12 cellular contexts compared by ENCODE assay signal in genomic region chr3:16173696-16174355, GRCh38. TPM values are rescaled to one million over a fixed set of nuclear protein-coding genes. Genes with fewer than 3 reads are reported as not detected.
DNase-seq lines count a peak whose midpoint lies in the region; ATAC-seq and TF ChIP-seq lines count a peak whose summit lies in the region.
"Had no signal": no experiment of that assay in that cellular context is flagged by ENCODE, and none has a peak within 500 bp of the region (broad histone marks: within the 10 kb centered on the region; RNA-seq: fewer than 3 reads in every experiment).

No MANE protein-coding gene starts in this region.

- H3K4me1 ChIP-seq in left lung (peaks cover 3 to 6% of the 10 kb centered on the region in 2 donors), suprapubic skin (peaks cover 19% of the 10 kb centered on the region)

- H3K9me3 Mint-ChIP-seq in brain: peaks cover 3 to 14% (median 5%) of the 10 kb centered on the region in 5 experiments
- no peaks in the 10 kb centered on the region for H3K9me3 Mint-ChIP-seq in natural killer cell treated with Interleukin-12 subunit alpha and Interleukin-12 subunit beta and Interleukin-15 and Interleukin-18, amount 100 ng/mL, for 72 hours
- H3K9me3 Mint-ChIP-seq: activated B cell treated with CpG ODN at 0.5 μM for 24 hours, natural killer cell had no signal

- H3K4me3 ChIP-seq in left lung: no peak overlapping the region
- H3K4me3 ChIP-seq in suprapubic skin: peak overlapping the region; percentile 53

- intact Hi-C loops in left lung (cut with DNase I): no loop called here

- no peaks in the 10 kb centered on the region for H3K36me3 ChIP-seq in left lung
- H3K36me3 ChIP-seq in suprapubic skin: no peaks in the 10 kb centered on the region

- peak overlapping the region in 3 of 5 experiments; percentile 2 to 72 (median 16) for H3K27ac Mint-ChIP-seq in brain
- H3K27ac Mint-ChIP-seq in natural killer cell treated with Interleukin-12 subunit alpha and Interleukin-12 subunit beta and Interleukin-15 and Interleukin-18, amount 100 ng/mL, for 72 hours: no peak overlapping the region
- H3K27ac Mint-ChIP-seq: activated B cell treated with CpG ODN at 0.5 μM for 24 hours, natural killer cell had no signal

- TF ChIP-seq POLR2A in suprapubic skin (IDR thresholded peaks at IDR 0.05): no peak

- 53% methylated on average over 4 of the region's 4 CpGs for WGBS in suprapubic skin

- DNase-seq in GM04503 (ENCODE audit: low read depth): peak; percentile 77
- DNase-seq in left lung: no peak
- no peak for DNase-seq in suprapubic skin (ENCODE audit: low spot score in 2 of 2)
- no peak for DNase-seq in stimulated activated CD8-positive, alpha-beta memory T cell treated with anti-CD3 and anti-CD28 coated beads, Interleukin-4, amount 100 ng/mL, for 48 hours
- DNase-seq in CD1c-positive myeloid dendritic cell (ENCODE audit: extremely low spot score): no peak
- no peak for DNase-seq in natural killer cell treated with Interleukin-12 subunit alpha and Interleukin-12 subunit beta and Interleukin-15 and Interleukin-18, amount 100 ng/mL, for 72 hours (ENCODE audit: low spot score)
- DNase-seq: activated B cell treated with CpG ODN at 0.5 μM for 24 hours, natural killer cell, NCI-H187, NCI-H748 treated with DMSO at 0.1 percent for 48 hours had no signal

- no peaks in the 10 kb centered on the region for H3K36me3 Mint-ChIP-seq in brain
- H3K36me3 Mint-ChIP-seq in natural killer cell treated with Interleukin-12 subunit alpha and Interleukin-12 subunit beta and Interleukin-15 and Interleukin-18, amount 100 ng/mL, for 72 hours: no peaks in the 10 kb centered on the region
- H3K36me3 Mint-ChIP-seq: natural killer cell had no signal

- TF ChIP-seq CTCF in brain (conservative IDR thresholded peaks at IDR 0.05) (no peak), left lung (IDR thresholded peaks at IDR 0.05) (no peak), suprapubic skin (IDR thresholded peaks at IDR 0.05) (no peak)

- H3K27ac ChIP-seq in left lung: peak overlapping the region; percentile 4 to 60
- H3K27ac ChIP-seq in suprapubic skin: peak overlapping the region; percentile 62

- ATAC-seq in left lung: no peak
- no peak for ATAC-seq in HG03469 (IDR thresholded peaks at IDR 0.05; ENCODE audit: unreplicated experiment)
- ATAC-seq in natural killer cell treated with Interleukin-12 subunit alpha and Interleukin-12 subunit beta and Interleukin-15 and Interleukin-18, amount 100 ng/mL, for 72 hours: no peak
- ATAC-seq: natural killer cell had no signal

- no peak overlapping the region for H3K4me3 Mint-ChIP-seq in brain
- no peak overlapping the region for H3K4me3 Mint-ChIP-seq in natural killer cell treated with Interleukin-12 subunit alpha and Interleukin-12 subunit beta and Interleukin-15 and Interleukin-18, amount 100 ng/mL, for 72 hours
- H3K4me3 Mint-ChIP-seq: activated B cell treated with CpG ODN at 0.5 μM for 24 hours, natural killer cell had no signal

- H3K27me3 ChIP-seq in left lung (peaks cover 0 to 3% of the 10 kb centered on the region in 2 donors), suprapubic skin (no peaks in the 10 kb centered on the region)

- peaks cover 44% of the 10 kb centered on the region for H3K4me1 Mint-ChIP-seq in brain
- H3K4me1 Mint-ChIP-seq in natural killer cell treated with Interleukin-12 subunit alpha and Interleukin-12 subunit beta and Interleukin-15 and Interleukin-18, amount 100 ng/mL, for 72 hours (ENCODE audit: low read depth in 2 of 2): peaks cover 7 to 10% of the 10 kb centered on the region in 2 donors

- no peak for TF ChIP-seq EP300 in suprapubic skin (IDR thresholded peaks at IDR 0.05)

- H3K9me3 ChIP-seq in left lung (peaks cover 0 to 3% of the 10 kb centered on the region in 2 donors), suprapubic skin (no peaks in the 10 kb centered on the region)

- H3K27me3 Mint-ChIP-seq in brain: peaks cover 4% of the 10 kb centered on the region
- peaks cover 14 to 42% of the 10 kb centered on the region in 2 donors for H3K27me3 Mint-ChIP-seq in natural killer cell treated with Interleukin-12 subunit alpha and Interleukin-12 subunit beta and Interleukin-15 and Interleukin-18, amount 100 ng/mL, for 72 hours

RNA-seq across cellular contexts. Expression of gene GALNT15, which starts 0.7 kb away (rescaled TPM):
- polyA plus RNA-seq in brain (ENCODE audit: insufficient read depth, low read depth, low replicate concordance): 23.6 TPM
- total RNA-seq in left lung (1 to 10 TPM; 2.2 to 4.5 TPM), suprapubic skin (100 to 1,000 TPM in 1 of 4 donors, 10 to 100 TPM in 3; 15.5 to 113 (median 49.1) TPM)
- not detected for total RNA-seq in natural killer cell treated with Interleukin-12 subunit alpha and Interleukin-12 subunit beta and Interleukin-15 and Interleukin-18, amount 100 ng/mL, for 72 hours
- total RNA-seq: activated B cell treated with CpG ODN at 0.5 μM for 24 hours, natural killer cell had no signal

Comparison
In these comparisons a context has a peak if more than half of its experiments do, and no peak if none do; other contexts are left out.
1. H3K27ac Mint-ChIP-seq: peak in brain (3 of 5); none in natural killer cell treated with Interleukin-12 subunit alpha and Interleukin-12 subunit beta and Interleukin-15 and Interleukin-18, amount 100 ng/mL, for 72 hours (0 of 2).